Comparison of ENCODE assay signal across 21 cellular contexts in genomic region chr18:61820842-61821241, GRCh38.
DNase-seq lines count a peak whose midpoint lies in the region; ATAC-seq and TF ChIP-seq lines count a peak whose summit lies in the region.
"Had no signal": no experiment of that assay in that cellular context is flagged by ENCODE, and none has a peak within 500 bp of the region (broad histone marks: within the 10 kb centered on the region; RNA-seq: fewer than 3 reads in every experiment).

No MANE protein-coding gene starts in this region.

- TF ChIP-seq CTCF in HFFc6 (IDR thresholded peaks at IDR 0.05) (no peak), foreskin fibroblast (IDR thresholded peaks at IDR 0.05; ENCODE audit: low read depth, low read length) (no peak)

- H3K4me3 Mint-ChIP-seq in HFFc6: no peak overlapping the region
- H3K4me3 Mint-ChIP-seq: CD8-positive, alpha-beta T cell had no signal

- DNase-seq in HFFc6 (peak; percentile 25), SK-N-MC (ENCODE audit: low read depth, low spot score) (no peak), foreskin fibroblast (peak; percentile 33 to 45), HCEC 1CT (no peak)
- DNase-seq: BE2C; CD8-positive, alpha-beta T cell; GM23248; MM.1S; NCI-H1105; NCI-H187 treated with DMSO at 0.1 percent for 48 hours; NCI-H2171; NCI-H446 treated with DMSO at 0.1 percent for 48 hours; NCI-H82; SHP77; SW 1271 had no signal

- peaks cover 24% of the 10 kb centered on the region for H3K4me1 ChIP-seq in mesodermal cell (ENCODE audit: control insufficient read depth, insufficient read depth, low read length, poor library complexity, severe bottlenecking)
- H3K4me1 ChIP-seq: BE2C had no signal

- H3K27ac Mint-ChIP-seq in HFFc6: peak overlapping the region; percentile 53
- H3K27ac Mint-ChIP-seq: CD8-positive, alpha-beta T cell had no signal

- peaks cover 16% of the 10 kb centered on the region for H3K36me3 Mint-ChIP-seq in HFFc6 (ENCODE audit: low read depth)
- H3K36me3 Mint-ChIP-seq: CD8-positive, alpha-beta T cell had no signal

- H3K27ac ChIP-seq in SK-N-MC (peak overlapping the region; percentile 42; the same call in 1 of the 2 replicates), mesodermal cell (ENCODE audit: low read depth, low read length, severe bottlenecking) (peak overlapping the region; percentile 13)
- H3K27ac ChIP-seq: GM23248, KMS-11 had no signal

- no peaks in the 10 kb centered on the region for H3K27me3 Mint-ChIP-seq in HFFc6 (ENCODE audit: insufficient read depth)

- H3K36me3 ChIP-seq in SK-N-MC (ENCODE audit: insufficient read depth, low read length) (no peaks in the 10 kb centered on the region; the same call in 1 of the 2 replicates), mesodermal cell (ENCODE audit: control insufficient read depth, insufficient read depth, low read length) (peaks cover 66% of the 10 kb centered on the region)
- H3K36me3 ChIP-seq: BE2C had no signal

- no peak for ATAC-seq in GM18861 (IDR thresholded peaks at IDR 0.05; ENCODE audit: unreplicated experiment)
- ATAC-seq in HG03571 (IDR thresholded peaks at IDR 0.05; ENCODE audit: unreplicated experiment): no peak
- no peak for ATAC-seq in GM19023 (IDR thresholded peaks at IDR 0.05; ENCODE audit: unreplicated experiment)
- ATAC-seq: CD8-positive, alpha-beta T cell; Panc1 had no signal

- H3K4me3 ChIP-seq in SK-N-MC: no peak overlapping the region
- no peak overlapping the region for H3K4me3 ChIP-seq in foreskin fibroblast (ENCODE audit: low read depth in 1 of 2, low read length in 2 of 2)
- no peak overlapping the region for H3K4me3 ChIP-seq in mesodermal cell (ENCODE audit: extremely low read depth, insufficient read depth, low read length, poor library complexity, severe bottlenecking)
- H3K4me3 ChIP-seq: GM23248 had no signal

- WGBS in mesodermal cell (ENCODE audit: insufficient coverage in 2 of 2), 2 experiments: no CpG with 5 or more reads among the region's 1 CpG

- H3K9ac ChIP-seq in SK-N-MC (ENCODE audit: insufficient read length): no peak overlapping the region
- H3K9ac ChIP-seq: GM23248, KMS-11 had no signal

- H3K9me3 ChIP-seq in SK-N-MC (ENCODE audit: low read depth, low read length) (no peaks in the 10 kb centered on the region), mesodermal cell (ENCODE audit: control insufficient read depth, low read length) (no peaks in the 10 kb centered on the region)
- H3K9me3 ChIP-seq: BE2C had no signal

- no peaks in the 10 kb centered on the region for H3K9me3 Mint-ChIP-seq in HFFc6
- H3K9me3 Mint-ChIP-seq: CD8-positive, alpha-beta T cell had no signal

- peaks cover 71% of the 10 kb centered on the region for H3K4me1 Mint-ChIP-seq in HFFc6 (ENCODE audit: low read depth)

Comparison
In these comparisons a context has a peak if more than half of its experiments do, and no peak if none do; other contexts are left out.
1. DNase-seq: peak in HFFc6 (single experiment) and foreskin fibroblast (2 of 2); none in SK-N-MC (single experiment) and HCEC 1CT (single experiment).